Comparison of ENCODE assay signal across 7 cellular contexts in the genomic region with DNA sequence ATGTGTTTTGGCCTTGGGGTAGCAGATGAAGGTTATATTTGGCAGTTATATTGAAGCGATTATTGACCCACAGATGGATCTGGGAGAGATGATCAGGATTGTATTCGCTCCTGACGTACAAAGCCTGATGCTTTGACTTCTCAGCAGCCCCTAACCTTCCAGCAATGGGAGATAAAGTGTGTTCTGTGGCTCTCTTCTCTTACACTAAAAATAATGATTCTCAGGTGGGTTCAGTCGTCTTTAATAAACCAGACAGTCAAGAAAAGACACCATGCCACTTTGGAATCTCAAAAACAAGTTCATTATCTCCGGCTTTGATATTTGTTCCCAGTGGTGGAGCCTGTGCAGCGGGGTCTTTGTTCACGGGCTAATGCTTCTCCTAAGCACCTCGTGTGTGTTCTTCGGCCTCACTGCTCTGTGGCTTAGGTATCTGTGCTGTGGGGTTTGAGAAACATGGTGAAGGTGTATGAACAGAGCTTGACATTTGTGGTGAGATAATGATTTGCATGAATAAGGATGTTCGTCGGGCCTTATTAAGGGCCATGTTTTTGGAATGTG. TPM values are rescaled to one million over a fixed set of nuclear protein-coding genes. Genes with fewer than 3 reads are reported as not detected.
DNase-seq lines count a peak whose midpoint lies in the region; ATAC-seq, FAIRE-seq and TF ChIP-seq lines count a peak whose summit lies in the region.

No MANE protein-coding gene starts in this region.

- H3K27ac ChIP-seq in HL-60 (replicated peaks) (no peak overlapping the region), iPS-18a (ENCODE audit: low read length) (no peak overlapping the region), spleen (peak overlapping the region in 7 of 8 donors; percentile 11 to 95 (median 87))

- DNase-seq in HL-60 (ENCODE audit: low read depth in 1 of 2, low spot score in 1 of 2), result no peak
- DNase-seq in activated B cell treated with CpG ODN at 0.5 μM for 24 hours, result no peak
- no peak for DNase-seq in spleen
- no peak for DNase-seq in GM12892 (ENCODE audit: insufficient read length)
- DNase-seq in UCSD-AML1 (lab: John Stamatoyannopoulos, UW; ENCODE audit: unreplicated experiment), result no peak
- no peak for DNase-seq in D721Med (ENCODE audit: insufficient read length, low spot score)

- H3K27me3 Mint-ChIP-seq in activated B cell treated with CpG ODN at 0.5 μM for 24 hours, result peaks cover 3% of the 10 kb centered on the region

- TF ChIP-seq CTCF in HL-60 (IDR thresholded peaks at IDR 0.05; ENCODE audit: insufficient read depth, low read length) (no peak), activated B cell treated with CpG ODN at 0.5 μM for 24 hours (IDR thresholded peaks at IDR 0.05) (no peak), spleen (IDR thresholded peaks at IDR 0.05 in 8 of 11, conservative IDR thresholded peaks at IDR 0.05 in 3 of 11) (no peak), D721Med (IDR thresholded peaks at IDR 0.05; ENCODE audit: insufficient read depth, missing control alignments) (no peak)

- peaks cover 18% of the 10 kb centered on the region for H3K4me1 Mint-ChIP-seq in activated B cell treated with CpG ODN at 0.5 μM for 24 hours

- peak overlapping the region; percentile 3 for H3K4me3 Mint-ChIP-seq in activated B cell treated with CpG ODN at 0.5 μM for 24 hours

- FAIRE-seq in GM12892 (lab: Jason Lieb, UNC) (no peak), D721Med (lab: Jason Lieb, UNC) (no peak)

- POLR2A ChIA-PET in activated B cell treated with CpG ODN at 0.5 μM for 24 hours (lab: Charles Lee), result interaction anchor here (0.7 kb wide), 1 partner anchor 564 kb away, joined by 4 read pairs; no protein-coding TSS in a partner anchor

- H3K9me3 Mint-ChIP-seq in activated B cell treated with CpG ODN at 0.5 μM for 24 hours, result no peaks in the 10 kb centered on the region

- ATAC-seq in activated B cell treated with CpG ODN at 0.5 μM for 24 hours (ENCODE audit: low read depth), result no peak

- WGBS in spleen, 5 donors, result 65 to 76% (median 68%) methylated on average over 11 of the region's 11 CpGs

- H3K36me3 ChIP-seq in iPS-18a (ENCODE audit: control insufficient read depth, low read depth, low read length) (no peaks in the 10 kb centered on the region), spleen (no peaks in the 10 kb centered on the region)

- no peak overlapping the region for H3K9ac ChIP-seq in iPS-18a (ENCODE audit: low read length)

- H3K9me3 ChIP-seq in iPS-18a (ENCODE audit: control insufficient read depth, low read depth, low read length) (no peaks in the 10 kb centered on the region), spleen (no peaks in the 10 kb centered on the region)

- CTCF ChIA-PET in activated B cell treated with CpG ODN at 0.5 μM for 24 hours (lab: Charles Lee), result no interaction called here

- no peak overlapping the region for H3K27ac Mint-ChIP-seq in activated B cell treated with CpG ODN at 0.5 μM for 24 hours

- peak overlapping the region; percentile 86 for H3K4me3 ChIP-seq in HL-60 (replicated peaks; ENCODE audit: insufficient read depth, low read length)
- H3K4me3 ChIP-seq in iPS-18a (ENCODE audit: low read length), result peak overlapping the region; percentile 43
- H3K4me3 ChIP-seq in spleen, result peak overlapping the region in 6 of 8 donors; percentile 77 to 95 (median 82)

- peaks cover 5% of the 10 kb centered on the region for H3K4me1 ChIP-seq in iPS-18a (ENCODE audit: control insufficient read depth, low read depth, low read length)
- peaks cover 23 to 68% (median 44%) of the 10 kb centered on the region in 6 donors for H3K4me1 ChIP-seq in spleen

- TF ChIP-seq POLR2A in spleen (IDR thresholded peaks at IDR 0.05), result no peak
- TF ChIP-seq POLR2A in GM12892 (IDR thresholded peaks at IDR 0.05; ENCODE audit: low read depth, low read length), result no peak

- H3K36me3 Mint-ChIP-seq in activated B cell treated with CpG ODN at 0.5 μM for 24 hours (ENCODE audit: low read depth), result no peaks in the 10 kb centered on the region

- intact Hi-C loops in activated B cell treated with CpG ODN at 0.5 μM for 24 hours (cut with micrococcal nuclease) (no loop called here), spleen (cut with DNase I; ENCODE audit: low total_unique reads) (no loop called here)

- H3K27me3 ChIP-seq in HL-60 (ENCODE audit: insufficient read depth, poor library complexity, severe bottlenecking), result peaks cover 3% of the 10 kb centered on the region
- peaks cover 38% of the 10 kb centered on the region for H3K27me3 ChIP-seq in iPS-18a (ENCODE audit: control insufficient read depth, insufficient read depth, low read length)
- no peaks in the 10 kb centered on the region for H3K27me3 ChIP-seq in spleen (replicated peaks in 1 of 7)

RNA-seq across cellular contexts. Expression of a gene that starts 1.6 kb away (rescaled TPM):
- total RNA-seq in activated B cell treated with CpG ODN at 0.5 μM for 24 hours (7.8 and 10.0 TPM in 2 replicates), spleen (10 to 100 TPM; 15.7 to 27.6 (median 23.5) TPM)
- 1 to 10 TPM; 2.8 to 7.4 (median 2.8) TPM for polyA plus RNA-seq in spleen
- 0.42 TPM for polyA plus RNA-seq in GM12892 (2012; ENCODE audit: missing spikeins)

RNA-seq across cellular contexts. Expression of a gene that starts 45.8 kb away (rescaled TPM):
- total RNA-seq in activated B cell treated with CpG ODN at 0.5 μM for 24 hours, result not detected in 2 replicates
- 100 to 1,000 TPM in 2 of 7 donors, 10 to 100 TPM in 5; 58.6 to 109 (median 92.3) TPM for total RNA-seq in spleen
- 10 to 100 TPM; 12.5 to 21.0 (median 13.5) TPM for polyA plus RNA-seq in spleen
- 0.40 TPM for polyA plus RNA-seq in GM12892 (2012; ENCODE audit: missing spikeins)

RNA-seq across cellular contexts. Expression of a gene that starts 53.7 kb away (rescaled TPM):
- total RNA-seq in activated B cell treated with CpG ODN at 0.5 μM for 24 hours (47.6 and 52.8 TPM in 2 replicates), spleen (100 to 1,000 TPM in 1 of 7 donors, 10 to 100 TPM in 6; 31.7 to 141 (median 69.5) TPM)
- polyA plus RNA-seq in spleen, result 10 to 100 TPM; 25.5 to 38.2 (median 35.2) TPM
- polyA plus RNA-seq in GM12892 (2012; ENCODE audit: missing spikeins), result 0.57 TPM

Comparison
In these comparisons a context has a peak if more than half of its experiments do, and no peak if none do; other contexts are left out.
1. H3K27ac ChIP-seq: peak in spleen (7 of 8); none in HL-60 (single experiment) and iPS-18a (single experiment).
2. RNA of a gene that starts 45.8 kb away (total RNA-seq): 58.6 to 109 TPM in spleen; not detected in activated B cell treated with CpG ODN at 0.5 μM for 24 hours; every median in the first group is over 10 times any median in the second.
3. Peak in every context shown above with its lines, with median percentiles within 50 percentile points of each other: H3K4me3 ChIP-seq.